In genomic region chrX:137034508-137034872, GRCh38 we compare ENCODE assay signal across 26 cellular contexts. TPM values are rescaled to one million over a fixed set of nuclear protein-coding genes. Genes with fewer than 3 reads are reported as not detected.
DNase-seq lines count a peak whose midpoint lies in the region; ATAC-seq, FAIRE-seq and TF ChIP-seq lines count a peak whose summit lies in the region.
"Had no signal": no experiment of that assay in that cellular context is flagged by ENCODE, and none has a peak within 500 bp of the region (broad histone marks: within the 10 kb centered on the region; RNA-seq: fewer than 3 reads in every experiment).

No MANE protein-coding gene starts in this region.

- H3K4ac ChIP-seq in H9 (ENCODE audit: low read depth, low read length), result no peak overlapping the region

- peaks cover 66% of the 10 kb centered on the region for H3K27me3 Mint-ChIP-seq in activated CD4-positive, alpha-beta T cell treated with anti-CD3 and anti-CD28 coated beads, Interleukin-2, amount 10 ng/mL, durations not matched to agents 7 days and 5 days
- peaks cover 41% of the 10 kb centered on the region for H3K27me3 Mint-ChIP-seq in activated CD4-positive, alpha-beta T cell treated with anti-CD3 and anti-CD28 coated beads for 36 hours
- H3K27me3 Mint-ChIP-seq in H9 (ENCODE audit: low read depth) (peaks cover 54% of the 10 kb centered on the region), nephron progenitor cell (ENCODE audit: low read depth, poor library complexity) (peaks cover 51% of the 10 kb centered on the region)

- intact Hi-C loops in activated CD4-positive, alpha-beta T cell treated with anti-CD3 and anti-CD28 coated beads for 36 hours (cut with DNase I, micrococcal nuclease), result loop anchor here in 1 of 2 experiments (5.0 to 10.0 kb wide), 2 partner anchors 72 to 540 kb away; no protein-coding TSS in a partner anchor
- intact Hi-C loops in K562 (cut with micrococcal nuclease), result no loop called here

- H3K18ac ChIP-seq in H9 (ENCODE audit: insufficient read length, low read depth, low read length), result no peak overlapping the region

- H3K4me1 Mint-ChIP-seq in activated CD4-positive, alpha-beta T cell treated with anti-CD3 and anti-CD28 coated beads, Interleukin-2, amount 10 ng/mL, durations not matched to agents 7 days and 5 days, result peaks cover 8% of the 10 kb centered on the region
- peaks cover 7% of the 10 kb centered on the region for H3K4me1 Mint-ChIP-seq in activated CD4-positive, alpha-beta T cell treated with anti-CD3 and anti-CD28 coated beads for 36 hours
- H3K4me1 Mint-ChIP-seq in H9 (peaks cover 6 to 12% of the 10 kb centered on the region in 2 experiments), nephron progenitor cell (peaks cover 7% of the 10 kb centered on the region)

- in situ Hi-C loops in K562 (cut with MboI), result no loop called here

- H2BK20ac ChIP-seq in H9 (ENCODE audit: low read depth, low read length, poor library complexity, severe bottlenecking), result no peak overlapping the region

- H3K4me1 ChIP-seq in H9 (ENCODE audit: insufficient read depth, low read length), result no peaks in the 10 kb centered on the region
- peaks cover 0 to 19% of the 10 kb centered on the region in 2 experiments; a peak in 3 of 5 replicates for H3K4me1 ChIP-seq in K562 (replicated peaks in 1 of 2; ENCODE audit: control insufficient read depth in 2 of 2, insufficient read depth in 2 of 2, low read length in 2 of 2)
- H3K4me1 ChIP-seq: BLaER1 treated with 17β-estradiol and CSF1 and Interleukin-3, amounts not matched to agents 10 nM and 100 nM; breast epithelium had no signal

- WGBS in H9 (ENCODE audit: extremely low coverage, insufficient read length, low lambda C conversion rate), result no CpG with 5 or more reads among the region's 3 CpGs
- WGBS in K562 (ENCODE audit: insufficient coverage, low coverage, missing lambda C conversion rate), result 0% methylated on average over 3 of the region's 3 CpGs

- no peak overlapping the region for H3K56ac ChIP-seq in H9 (ENCODE audit: insufficient read length, low read depth, low read length)

- peaks cover 10% of the 10 kb centered on the region for H3K23me2 ChIP-seq in H9 (ENCODE audit: insufficient read length, low read depth, low read length, poor library complexity, severe bottlenecking)

- no peaks in the 10 kb centered on the region for H3K79me2 ChIP-seq in H9 (ENCODE audit: insufficient read depth, low read length)
- no peaks in the 10 kb centered on the region for H3K79me2 ChIP-seq in K562 (ENCODE audit: control insufficient read depth, insufficient read depth, low read length)

- no peak overlapping the region for H3K23ac ChIP-seq in H9 (ENCODE audit: insufficient read length, low read depth, low read length)

- H4K91ac ChIP-seq in H9 (ENCODE audit: insufficient read length, low read depth, low read length), result no peak overlapping the region

- no peak overlapping the region for H3K27ac ChIP-seq in H9 (ENCODE audit: insufficient read length, low read depth, low read length)
- H3K27ac ChIP-seq in K562 (ENCODE audit: extremely low read depth, low read depth, low read length), result no peak overlapping the region
- H3K27ac ChIP-seq: BLaER1 treated with 17β-estradiol and CSF1 and Interleukin-3, amounts not matched to agents 10 nM and 100 nM; breast epithelium; coronary artery; suprapubic skin; vagina had no signal

- H3K9ac ChIP-seq in H9 (ENCODE audit: extremely low read depth, insufficient read length, low read length) (no peak overlapping the region), K562 (ENCODE audit: insufficient read depth in 1 of 2, low read depth in 2 of 2, low read length in 2 of 2) (no peak overlapping the region)
- H3K9ac ChIP-seq: BLaER1 treated with 17β-estradiol and CSF1 and Interleukin-3, amounts not matched to agents 10 nM and 100 nM had no signal

- H3K9me1 ChIP-seq in K562 (ENCODE audit: control insufficient read depth, insufficient read depth, low read length), result no peaks in the 10 kb centered on the region

- H4K20me1 ChIP-seq in H9 (ENCODE audit: control insufficient read depth, insufficient read depth, insufficient read length), result peaks cover 5% of the 10 kb centered on the region
- H4K20me1 ChIP-seq in K562 (replicated peaks; ENCODE audit: control insufficient read depth, insufficient read depth, low read length), result no peaks in the 10 kb centered on the region

- no peak overlapping the region for H3K27ac Mint-ChIP-seq in activated CD4-positive, alpha-beta T cell treated with anti-CD3 and anti-CD28 coated beads, Interleukin-2, amount 10 ng/mL, durations not matched to agents 7 days and 5 days
- no peak overlapping the region for H3K27ac Mint-ChIP-seq in activated CD4-positive, alpha-beta T cell treated with anti-CD3 and anti-CD28 coated beads for 36 hours
- no peak overlapping the region for H3K27ac Mint-ChIP-seq in H9
- no peak overlapping the region for H3K27ac Mint-ChIP-seq in nephron progenitor cell
- H3K27ac Mint-ChIP-seq: activated naive CD8-positive, alpha-beta T cell treated with anti-CD3 and anti-CD28 coated beads, Interleukin-2, amount 50 U/mL, for 24 hours had no signal

- peak overlapping the region; percentile 19 for H3K4me3 Mint-ChIP-seq in activated CD4-positive, alpha-beta T cell treated with anti-CD3 and anti-CD28 coated beads, Interleukin-2, amount 10 ng/mL, durations not matched to agents 7 days and 5 days
- no peak overlapping the region for H3K4me3 Mint-ChIP-seq in activated CD4-positive, alpha-beta T cell treated with anti-CD3 and anti-CD28 coated beads for 36 hours
- H3K4me3 Mint-ChIP-seq in H9 (peak overlapping the region; percentile 24 to 66; a peak in 3 of 5 replicates), nephron progenitor cell (peak overlapping the region; percentile 65)
- H3K4me3 Mint-ChIP-seq: activated naive CD8-positive, alpha-beta T cell treated with anti-CD3 and anti-CD28 coated beads, Interleukin-2, amount 50 U/mL, for 24 hours had no signal

- no peaks in the 10 kb centered on the region for H3K36me3 ChIP-seq in K562 (ENCODE audit: control insufficient read depth, insufficient read depth, low read length)
- H3K36me3 ChIP-seq: BLaER1 treated with 17β-estradiol and CSF1 and Interleukin-3, amounts not matched to agents 10 nM and 100 nM; breast epithelium; suprapubic skin; vagina had no signal

- no peak for TF ChIP-seq RAD21 in K562 (CRISPR knock-in tag; conservative IDR thresholded peaks at IDR 0.05 in 1 of 2, IDR thresholded peaks at IDR 0.05 in 1 of 2)

- H2BK120ac ChIP-seq in H9 (ENCODE audit: low read depth, low read length, poor library complexity, severe bottlenecking), result no peak overlapping the region

- no peak overlapping the region for H4K5ac ChIP-seq in H9 (ENCODE audit: insufficient read length, low read depth, low read length)

- no peak for ATAC-seq in activated CD4-positive, alpha-beta T cell treated with anti-CD3 and anti-CD28 coated beads for 36 hours
- ATAC-seq in K562, result no peak

- H3T11ph ChIP-seq in H9 (ENCODE audit: low read length), result no peak overlapping the region

- no peaks in the 10 kb centered on the region for H3K79me1 ChIP-seq in H9 (ENCODE audit: insufficient read depth, low read depth, low read length, poor library complexity, severe bottlenecking)

- H3K27me3 ChIP-seq in H9 (ENCODE audit: insufficient read depth, low read length) (peaks cover 58% of the 10 kb centered on the region), K562 (ENCODE audit: control insufficient read depth in 2 of 2, insufficient read depth in 2 of 2, low read length in 2 of 2) (peaks cover 15 to 51% of the 10 kb centered on the region in 2 experiments; a peak in 4 of 5 replicates)
- H3K27me3 ChIP-seq: vagina had no signal

- H3K9me3 ChIP-seq in H9 (ENCODE audit: control insufficient read depth, low read depth, low read length), result peaks cover 32% of the 10 kb centered on the region
- no peaks in the 10 kb centered on the region for H3K9me3 ChIP-seq in K562 (replicated peaks; ENCODE audit: control insufficient read depth, insufficient read depth, low read depth, low read length)
- H3K9me3 ChIP-seq: suprapubic skin, vagina had no signal

- no peaks in the 10 kb centered on the region for H3K9me3 Mint-ChIP-seq in activated CD4-positive, alpha-beta T cell treated with anti-CD3 and anti-CD28 coated beads, Interleukin-2, amount 10 ng/mL, durations not matched to agents 7 days and 5 days
- H3K9me3 Mint-ChIP-seq in activated CD4-positive, alpha-beta T cell treated with anti-CD3 and anti-CD28 coated beads for 36 hours (ENCODE audit: low read depth), result no peaks in the 10 kb centered on the region
- H3K9me3 Mint-ChIP-seq in H9 (peaks cover 53 to 55% of the 10 kb centered on the region in 2 experiments), nephron progenitor cell (peaks cover 48% of the 10 kb centered on the region)
- H3K9me3 Mint-ChIP-seq: activated naive CD8-positive, alpha-beta T cell treated with anti-CD3 and anti-CD28 coated beads, Interleukin-2, amount 50 U/mL, for 24 hours had no signal

- no peak overlapping the region for H3K14ac ChIP-seq in H9 (ENCODE audit: insufficient read depth, low read length)

- TF ChIP-seq CTCF in H9 (conservative IDR thresholded peaks at IDR 0.05), result no peak
- no peak for TF ChIP-seq CTCF in K562 (IDR thresholded peaks at IDR 0.05 in 2 of 3, conservative IDR thresholded peaks at IDR 0.05 in 1 of 3; ENCODE audit: insufficient read depth in 2 of 3, low read depth in 1 of 3, low read length in 3 of 3)
- no peak for TF ChIP-seq CTCF in nephron progenitor cell (IDR thresholded peaks at IDR 0.05)
- TF ChIP-seq CTCF in GM20000 (IDR thresholded peaks at IDR 0.05; ENCODE audit: extremely low read depth, missing control alignments), result no peak

- H3K4me2 ChIP-seq in H9 (ENCODE audit: insufficient read depth, insufficient read length, low read length) (no peak overlapping the region), K562 (ENCODE audit: insufficient read depth, low read length) (no peak overlapping the region)
- H3K4me2 ChIP-seq: BLaER1 treated with 17β-estradiol and CSF1 and Interleukin-3, amounts not matched to agents 10 nM and 100 nM had no signal

- no peak overlapping the region for H2BK12ac ChIP-seq in H9 (ENCODE audit: insufficient read length, low read depth, low read length)

- no peak overlapping the region for H2AFZ ChIP-seq in H9 (ENCODE audit: low read length)
- no peak overlapping the region for H2AFZ ChIP-seq in K562 (ENCODE audit: low read depth, low read length)

- H2AK5ac ChIP-seq in H9 (ENCODE audit: insufficient read length, low read length), result no peak overlapping the region

- DNase-seq in activated CD4-positive, alpha-beta T cell treated with anti-CD3 and anti-CD28 coated beads, Interleukin-2, amount 10 ng/mL, durations not matched to agents 7 days and 5 days, result no peak
- DNase-seq in activated CD4-positive, alpha-beta T cell treated with anti-CD3 and anti-CD28 coated beads for 36 hours, result no peak
- DNase-seq in H9 (no peak), K562 (ENCODE audit: extremely low read depth in 1 of 4, low spot score in 3 of 4) (no peak), nephron progenitor cell (no peak), HCEC 1CT (no peak), mucosa of gallbladder (ENCODE audit: low spot score) (no peak), GM20000 (ENCODE audit: low spot score) (no peak)
- DNase-seq: ACHN; activated CD4-positive, alpha-beta T cell treated with anti-CD3 and anti-CD28 coated beads for 1 hour; activated naive CD8-positive, alpha-beta T cell treated with anti-CD3 and anti-CD28 coated beads, Interleukin-2, amount 50 U/mL, for 24 hours; IMR-90; left cardiac atrium; NCI-H2171 treated with DMSO at 0.1 percent for 48 hours; NCI-H526 treated with DMSO at 0.1 percent for 48 hours had no signal

- H4K8ac ChIP-seq in H9 (replicated peaks; ENCODE audit: insufficient read length, low read depth, low read length), result no peak overlapping the region

- no peak for TF ChIP-seq EP300 in K562 (IDR thresholded peaks at IDR 0.05; ENCODE audit: low read length)

- POLR2A ChIA-PET in activated CD4-positive, alpha-beta T cell treated with anti-CD3 and anti-CD28 coated beads, Interleukin-2, amount 10 ng/mL, durations not matched to agents 7 days and 5 days (lab: Charles Lee), result no interaction called here
- POLR2A ChIA-PET in activated CD4-positive, alpha-beta T cell treated with anti-CD3 and anti-CD28 coated beads for 36 hours (lab: Charles Lee), result no interaction called here
- POLR2A ChIA-PET in K562 (lab: Yijun Ruan, JAX), result no interaction called here

- H3K36me3 Mint-ChIP-seq in activated CD4-positive, alpha-beta T cell treated with anti-CD3 and anti-CD28 coated beads, Interleukin-2, amount 10 ng/mL, durations not matched to agents 7 days and 5 days (ENCODE audit: low read depth), result no peaks in the 10 kb centered on the region
- no peaks in the 10 kb centered on the region for H3K36me3 Mint-ChIP-seq in activated CD4-positive, alpha-beta T cell treated with anti-CD3 and anti-CD28 coated beads for 36 hours (ENCODE audit: low read depth)
- peaks cover 0 to 4% (median 0%) of the 10 kb centered on the region in 3 experiments; a peak in 3 of 7 replicates for H3K36me3 Mint-ChIP-seq in H9 (ENCODE audit: insufficient read depth in 1 of 3, low read depth in 3 of 3)
- H3K36me3 Mint-ChIP-seq in nephron progenitor cell (ENCODE audit: low read depth), result no peaks in the 10 kb centered on the region

- no TSS peak for BruUV-seq in K562 (replicated peaks; lab: Mats Ljungman, UMichigan)

- no peak overlapping the region for H2BK15ac ChIP-seq in H9 (ENCODE audit: low read depth, low read length)

- H3K4me3 ChIP-seq in K562, result no peak overlapping the region
- H3K4me3 ChIP-seq: BLaER1 treated with 17β-estradiol and CSF1 and Interleukin-3, amounts not matched to agents 10 nM and 100 nM had no signal

- FAIRE-seq in K562 (lab: Jason Lieb, UNC), result no peak
- FAIRE-seq: endometrium had no signal

- CTCF ChIA-PET in activated CD4-positive, alpha-beta T cell treated with anti-CD3 and anti-CD28 coated beads, Interleukin-2, amount 10 ng/mL, durations not matched to agents 7 days and 5 days (lab: Charles Lee), result interaction anchor here (3.2 kb wide), 1 partner anchor 17 kb away, joined by 17 read pairs; no protein-coding TSS in a partner anchor
- CTCF ChIA-PET in activated CD4-positive, alpha-beta T cell treated with anti-CD3 and anti-CD28 coated beads for 36 hours (lab: Charles Lee), result interaction anchor here (1.7 kb wide), 1 partner anchor 18 kb away, joined by 5 read pairs; no protein-coding TSS in a partner anchor
- CTCF ChIA-PET in K562 (lab: Yijun Ruan, JAX; ENCODE audit: low intra/inter-chr PET ratio), result no interaction called here

- TF ChIP-seq POLR2A in K562 (conservative IDR thresholded peaks at IDR 0.05), result no peak

- H2BK5ac ChIP-seq in H9 (ENCODE audit: insufficient read length, low read length), result no peak overlapping the region

RNA-seq across cellular contexts. Expression of gene GPR101, which starts 0.7 kb away (rescaled TPM):
- not detected for total RNA-seq in activated CD4-positive, alpha-beta T cell treated with anti-CD3 and anti-CD28 coated beads, Interleukin-2, amount 10 ng/mL, durations not matched to agents 7 days and 5 days
- not detected for total RNA-seq in activated CD4-positive, alpha-beta T cell treated with anti-CD3 and anti-CD28 coated beads for 36 hours
- total RNA-seq in H9 (2021), result not detected in 2 replicates
- not detected in 2 replicates for total RNA-seq in K562 (2011; cell fraction: chromatin; rRNA removed; ENCODE audit: low replicate concordance)
- total RNA-seq in K562 (2011; cell fraction: nucleolus; rRNA removed), result not detected in 2 replicates
- total RNA-seq in K562 (2011; cell fraction: nucleoplasm; rRNA removed), result not detected in 2 replicates
- not detected in 2 replicates for total RNA-seq in K562 (2014; rRNA removed)
- total RNA-seq in K562 (2014; rRNA removed; fragmentation: Illumina TruSeq; extraction: Trizol), result not detected in 2 replicates
- total RNA-seq in K562 (2015; rRNA removed; fragmentation: Illumina TruSeq; extraction: Trizol), result not detected in 2 replicates
- not detected in 2 replicates for total RNA-seq in K562 (2021)
- not detected in 2 replicates for polyA plus RNA-seq in K562 (2011; rRNA removed)
- polyA plus RNA-seq in K562 (2011; cell fraction: cytosol; rRNA removed), result not detected in 2 replicates
- not detected in 2 replicates for polyA plus RNA-seq in K562 (2011; cell fraction: nucleus; rRNA removed)
- polyA plus RNA-seq in K562 (2012), result not detected in 2 replicates
- polyA plus RNA-seq in K562 (2014; fragmentation: Illumina TruSeq; extraction: Trizol), result not detected in 2 replicates
- polyA plus RNA-seq in K562 (2014; fragmentation: Nextera tagmentation; extraction: Ambion mirVana), result not detected
- not detected in 2 replicates for polyA plus RNA-seq in K562 (2014; rRNA removed)
- polyA minus RNA-seq in K562 (2011; rRNA and poly(A)+ RNA removed), result not detected in 2 replicates
- polyA minus RNA-seq in K562 (2011; cell fraction: cytosol; rRNA and poly(A)+ RNA removed), result not detected in 2 replicates
- polyA minus RNA-seq in K562 (2011; cell fraction: nucleus; rRNA and poly(A)+ RNA removed), result not detected in 2 replicates
- not detected for total RNA-seq in mucosa of gallbladder
- total RNA-seq: breast epithelium, fibroblast of lung, H7, IMR-90, left cardiac atrium, MCF 10A, posterior vena cava, RPMI7951, suprapubic skin, vagina had no signal
- polyA plus RNA-seq: fibroblast of lung, IMR-90 had no signal
